ENCODE assay signal across 9 cellular contexts in the genomic region with DNA sequence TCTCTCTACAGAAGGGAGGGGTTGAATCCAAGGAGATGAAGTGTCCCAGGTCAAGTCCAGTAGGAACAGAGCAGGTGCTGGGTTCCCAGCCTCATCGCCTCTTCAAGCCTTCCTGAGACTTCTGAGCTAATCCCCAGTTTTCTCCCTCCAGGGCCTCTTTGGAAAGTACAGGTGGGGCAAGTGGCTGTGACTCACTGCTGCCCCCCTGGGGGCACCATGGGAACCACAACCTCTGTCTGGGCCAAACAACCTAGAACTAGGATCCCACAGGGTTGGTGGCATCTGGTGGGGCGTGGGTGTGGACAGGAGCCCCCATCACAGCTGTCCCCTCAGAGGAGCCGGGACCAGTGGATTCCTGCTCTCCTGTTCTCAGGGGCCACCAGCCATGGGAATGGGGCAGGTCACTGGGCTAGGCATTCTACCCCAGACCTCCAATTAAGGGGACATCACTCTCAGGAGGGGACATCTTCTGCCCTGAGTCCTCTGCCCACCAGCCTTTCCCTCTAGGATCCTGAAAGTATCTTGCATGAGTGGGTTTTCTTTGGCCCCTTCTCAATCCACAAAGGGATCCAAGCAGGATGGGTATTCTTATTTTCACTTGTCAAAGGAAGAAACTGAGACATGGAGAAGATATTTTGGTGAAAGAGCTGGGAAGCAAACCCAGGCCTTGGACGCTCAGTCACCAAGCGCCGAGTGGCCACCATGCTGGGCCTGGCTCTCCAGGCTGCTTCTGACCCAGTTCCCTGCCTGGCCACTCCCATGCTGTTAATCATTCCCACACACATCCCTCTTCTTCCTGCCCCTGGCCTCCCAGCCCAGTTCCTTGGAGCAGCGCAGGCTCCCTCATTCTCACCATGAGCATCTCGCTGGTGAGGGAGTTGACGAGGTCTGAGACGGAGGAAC. TPM values are rescaled to one million over a fixed set of nuclear protein-coding genes. Genes with fewer than 3 reads are reported as not detected.
A peak's percentile ranks its signal among the peaks of the same experiment; 100 is the strongest.
DNase-seq lines count a peak whose midpoint lies in the region; ATAC-seq and TF ChIP-seq lines count a peak whose summit lies in the region.
"Had no signal": no experiment of that assay in that cellular context is flagged by ENCODE, and none has a peak within 500 bp of the region (broad histone marks: within the 10 kb centered on the region; RNA-seq: fewer than 3 reads in every experiment).

No MANE protein-coding gene starts in this region.

- TF ChIP-seq CTCF in Calu3 (IDR thresholded peaks at IDR 0.05; ENCODE audit: unreplicated experiment): peak; percentile 92

- no peak overlapping the region for H3K4me3 Mint-ChIP-seq in Calu3 (ENCODE audit: low read depth, unreplicated experiment)

- no peak overlapping the region for H3K27ac Mint-ChIP-seq in Calu3 (ENCODE audit: unreplicated experiment)

- peaks cover 12% of the 10 kb centered on the region for H3K36me3 Mint-ChIP-seq in Calu3 (ENCODE audit: insufficient read depth, unreplicated experiment)

- DNase-seq in Calu3 (peak; percentile 63), islet precursor cell (peak; percentile 74)
- DNase-seq in activated naive CD4-positive, alpha-beta T cell treated with Interleukin-2 at 50 U/mL for 16 hours: peak; percentile 47
- DNase-seq in stimulated activated CD8-positive, alpha-beta memory T cell treated with anti-CD3 and anti-CD28 coated beads, Interleukin-12 subunit alpha, Interleukin-12 subunit beta, amount 100 ng/mL, for 4 hours (ENCODE audit: low read depth): peak; percentile 8

- no TSS peak for BruUV-seq in Calu3 (replicated peaks; lab: Mats Ljungman, UMichigan)

- no peaks in the 10 kb centered on the region for H3K9me3 Mint-ChIP-seq in Calu3 (ENCODE audit: low read depth, unreplicated experiment)

- intact Hi-C loops in Calu3 (cut with micrococcal nuclease; ENCODE audit: unreplicated experiment): loop anchor here (10.0 kb wide), 1 partner anchor 92 kb away; no protein-coding TSS in a partner anchor

- peaks cover 13% of the 10 kb centered on the region for H3K4me1 Mint-ChIP-seq in Calu3 (ENCODE audit: low read depth, unreplicated experiment)

- ATAC-seq in HG03354 (IDR thresholded peaks at IDR 0.05; ENCODE audit: poor library complexity, severe bottlenecking, unreplicated experiment): peak; percentile 44
- no peak for ATAC-seq in HG03097 (IDR thresholded peaks at IDR 0.05; ENCODE audit: low FRiP score, unreplicated experiment)
- ATAC-seq in GM18861 (IDR thresholded peaks at IDR 0.05; ENCODE audit: unreplicated experiment): no peak

- H3K27me3 Mint-ChIP-seq in Calu3 (ENCODE audit: unreplicated experiment): peaks cover 55% of the 10 kb centered on the region

- CTCF ChIA-PET in Calu3 (lab: Charles Lee): interaction anchor here (1.0 to 1.9 kb wide), 3 partner anchors 15 to 106 kb away, joined by 4 to 5 read pairs (median 4); no protein-coding TSS in a partner anchor

TF ChIP-seq in PFSK-1, 5 proteins besides CTCF, POLR2A, EP300 and RAD21:
- no peak for TF ChIP-seq TAF1 (IDR thresholded peaks at IDR 0.05; ENCODE audit: borderline replicate concordance, insufficient read depth, low read length)
- TF ChIP-seq, protein P1, sequence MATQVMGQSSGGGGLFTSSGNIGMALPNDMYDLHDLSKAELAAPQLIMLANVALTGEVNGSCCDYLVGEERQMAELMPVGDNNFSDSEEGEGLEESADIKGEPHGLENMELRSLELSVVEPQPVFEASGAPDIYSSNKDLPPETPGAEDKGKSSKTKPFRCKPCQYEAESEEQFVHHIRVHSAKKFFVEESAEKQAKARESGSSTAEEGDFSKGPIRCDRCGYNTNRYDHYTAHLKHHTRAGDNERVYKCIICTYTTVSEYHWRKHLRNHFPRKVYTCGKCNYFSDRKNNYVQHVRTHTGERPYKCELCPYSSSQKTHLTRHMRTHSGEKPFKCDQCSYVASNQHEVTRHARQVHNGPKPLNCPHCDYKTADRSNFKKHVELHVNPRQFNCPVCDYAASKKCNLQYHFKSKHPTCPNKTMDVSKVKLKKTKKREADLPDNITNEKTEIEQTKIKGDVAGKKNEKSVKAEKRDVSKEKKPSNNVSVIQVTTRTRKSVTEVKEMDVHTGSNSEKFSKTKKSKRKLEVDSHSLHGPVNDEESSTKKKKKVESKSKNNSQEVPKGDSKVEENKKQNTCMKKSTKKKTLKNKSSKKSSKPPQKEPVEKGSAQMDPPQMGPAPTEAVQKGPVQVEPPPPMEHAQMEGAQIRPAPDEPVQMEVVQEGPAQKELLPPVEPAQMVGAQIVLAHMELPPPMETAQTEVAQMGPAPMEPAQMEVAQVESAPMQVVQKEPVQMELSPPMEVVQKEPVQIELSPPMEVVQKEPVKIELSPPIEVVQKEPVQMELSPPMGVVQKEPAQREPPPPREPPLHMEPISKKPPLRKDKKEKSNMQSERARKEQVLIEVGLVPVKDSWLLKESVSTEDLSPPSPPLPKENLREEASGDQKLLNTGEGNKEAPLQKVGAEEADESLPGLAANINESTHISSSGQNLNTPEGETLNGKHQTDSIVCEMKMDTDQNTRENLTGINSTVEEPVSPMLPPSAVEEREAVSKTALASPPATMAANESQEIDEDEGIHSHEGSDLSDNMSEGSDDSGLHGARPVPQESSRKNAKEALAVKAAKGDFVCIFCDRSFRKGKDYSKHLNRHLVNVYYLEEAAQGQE (IDR thresholded peaks at IDR 0.05; ENCODE audit: insufficient read depth in 1 of 2, low read depth in 2 of 2, low read length in 2 of 2): peak; percentile 27 to 47; a peak in 3 of 4 replicates

RNA-seq across cellular contexts. Expression of a gene that starts 23.8 kb away (rescaled TPM):
- not detected in 2 replicates for total RNA-seq in Calu3 (2022)
- not detected for polyA plus RNA-seq in PFSK-1 (2012; ENCODE audit: insufficient read length, low read depth)
- total RNA-seq: myocyte had no signal

RNA-seq across cellular contexts. Expression of a gene that starts 48.5 kb away (rescaled TPM):
- total RNA-seq in Calu3 (2022): 4.4 and 6.3 TPM in 2 replicates
- 22.1 TPM for polyA plus RNA-seq in PFSK-1 (2012; ENCODE audit: insufficient read length, low read depth)

Comparison
In these comparisons a context has a peak if more than half of its experiments do, and no peak if none do; other contexts are left out.
1. DNase-seq: peak in every context shown above with its lines; median percentile 74 in islet precursor cell; 63 in Calu3; 47 in activated naive CD4-positive, alpha-beta T cell treated with Interleukin-2 at 50 U/mL for 16 hours; 8 in stimulated activated CD8-positive, alpha-beta memory T cell treated with anti-CD3 and anti-CD28 coated beads, Interleukin-12 subunit alpha, Interleukin-12 subunit beta, amount 100 ng/mL, for 4 hours.